Comparison of ENCODE assay signal across 16 cellular contexts in the genomic region with DNA sequence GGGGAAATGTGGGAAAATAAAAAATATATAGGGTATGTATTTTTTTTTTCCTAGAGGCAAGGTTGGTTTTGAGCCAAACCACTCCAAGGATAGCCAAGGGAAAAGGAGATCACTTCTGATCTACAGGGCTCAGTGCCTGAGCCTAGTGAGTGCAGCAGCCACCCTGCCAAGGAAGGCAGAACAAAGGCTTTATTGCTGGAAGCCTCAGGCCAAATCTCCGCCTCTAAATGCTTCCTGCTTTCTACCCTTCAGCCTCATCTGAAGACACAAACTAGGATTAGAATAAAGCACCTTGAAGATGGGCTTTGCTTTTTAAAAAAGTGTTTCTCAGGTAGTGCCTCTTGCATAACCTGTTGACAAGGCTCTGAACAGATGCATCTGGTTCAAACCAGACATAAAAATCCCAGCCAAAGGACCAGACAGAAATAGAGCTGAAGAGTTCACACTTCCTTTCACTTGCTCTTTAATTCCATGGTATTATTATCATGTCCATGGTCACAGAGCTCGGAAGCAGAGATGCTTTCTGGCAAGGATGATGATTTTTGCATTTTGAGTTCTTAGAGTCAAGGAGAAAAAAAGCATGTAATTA. TPM values are rescaled to one million over a fixed set of nuclear protein-coding genes. Genes with fewer than 3 reads are reported as not detected.
DNase-seq lines count a peak whose midpoint lies in the region; ATAC-seq and TF ChIP-seq lines count a peak whose summit lies in the region.
"Had no signal": no experiment of that assay in that cellular context is flagged by ENCODE, and none has a peak within 500 bp of the region (broad histone marks: within the 10 kb centered on the region; RNA-seq: fewer than 3 reads in every experiment).

No MANE protein-coding gene starts in this region.

- no peak for DNase-seq in left ventricle myocardium superior
- DNase-seq in Right ventricle myocardium inferior (ENCODE audit: missing footprints), result no peak
- peak; percentile 60 for DNase-seq in foreskin melanocyte
- peak; percentile 59 to 65 for DNase-seq in thyroid gland
- no peak for DNase-seq in esophagus squamous epithelium (lab: John Stamatoyannopoulos, UW)
- DNase-seq in activated CD8-positive, alpha-beta memory T cell treated with anti-CD3 and anti-CD28 coated beads, Interleukin-2, amount 50 U/mL, for 4 hours, result no peak
- DNase-seq in DMS53 (lab: John Stamatoyannopoulos, UW), result no peak
- DNase-seq: activated naive CD4-positive, alpha-beta T cell treated with Interleukin-2 at 50 U/mL for 16 hours; body of pancreas; Calu3; effector CD8-positive, alpha-beta T cell; HFFc6; KBM-7 had no signal

- H3K27me3 ChIP-seq in thyroid gland (no peaks in the 10 kb centered on the region), esophagus squamous epithelium (peaks cover 0 to 48% (median 0%) of the 10 kb centered on the region in 4 donors)
- H3K27me3 ChIP-seq: body of pancreas, gastroesophageal sphincter had no signal

- H3K4me1 ChIP-seq in thyroid gland (peaks cover 5 to 10% of the 10 kb centered on the region in 2 donors), esophagus squamous epithelium (peaks cover 0 to 17% (median 3%) of the 10 kb centered on the region in 3 donors)
- H3K4me1 ChIP-seq: parathyroid adenoma had no signal

- H3K9me3 ChIP-seq in thyroid gland (no peaks in the 10 kb centered on the region), esophagus squamous epithelium (no peaks in the 10 kb centered on the region)
- H3K9me3 ChIP-seq: body of pancreas, gastroesophageal sphincter had no signal

- ATAC-seq in left ventricle myocardium superior (peak; percentile 51), Right ventricle myocardium inferior (no peak)
- ATAC-seq: body of pancreas, gastroesophageal sphincter had no signal

- TF ChIP-seq POLR2A in thyroid gland (IDR thresholded peaks at IDR 0.05), result no peak
- TF ChIP-seq POLR2A in esophagus squamous epithelium (IDR thresholded peaks at IDR 0.05), result no peak

- TF ChIP-seq CTCF in VCaP (conservative IDR thresholded peaks at IDR 0.05) (no peak), thyroid gland (IDR thresholded peaks at IDR 0.05) (no peak), esophagus squamous epithelium (IDR thresholded peaks at IDR 0.05) (no peak)

- H3K36me3 ChIP-seq in thyroid gland (no peaks in the 10 kb centered on the region), esophagus squamous epithelium (no peaks in the 10 kb centered on the region)

- intact Hi-C loops in left ventricle myocardium superior (cut with micrococcal nuclease), result no loop called here
- intact Hi-C loops in Right ventricle myocardium inferior (cut with DNase I), result no loop called here
- intact Hi-C loops in thyroid gland (cut with DNase I), result no loop called here
- intact Hi-C loops in esophagus squamous epithelium (cut with DNase I), result no loop called here

- H3K4me3 ChIP-seq in thyroid gland (replicated peaks in 1 of 3) (no peak overlapping the region), esophagus squamous epithelium (no peak overlapping the region)
- H3K4me3 ChIP-seq: body of pancreas, gastroesophageal sphincter had no signal

- H3K27ac ChIP-seq in VCaP, result peak overlapping the region; percentile 53
- H3K27ac ChIP-seq in thyroid gland, result no peak overlapping the region
- H3K27ac ChIP-seq in esophagus squamous epithelium, result no peak overlapping the region
- H3K27ac ChIP-seq: body of pancreas, gastroesophageal sphincter, parathyroid adenoma had no signal

- WGBS in thyroid gland, 2 donors, result 28 to 32% methylated on average over 2 of the region's 2 CpGs
- 11 to 34% methylated on average over 2 of the region's 2 CpGs for WGBS in esophagus squamous epithelium, 2 donors

RNA-seq across cellular contexts. Expression of a gene that starts 10.5 kb away (rescaled TPM):
- total RNA-seq in left ventricle myocardium superior (22.7 TPM), Right ventricle myocardium inferior (22.4 TPM), thyroid gland (10 to 100 TPM; 24.3 to 41.4 (median 31.1) TPM), esophagus squamous epithelium (1 to 10 TPM; 1.1 to 7.8 (median 4.2) TPM)

RNA-seq across cellular contexts. Expression of a gene that starts 47.4 kb away (rescaled TPM):
- total RNA-seq in left ventricle myocardium superior (24.9 TPM), Right ventricle myocardium inferior (27.4 TPM), thyroid gland (10 to 100 TPM; 69.5 to 81.3 (median 75.8) TPM), esophagus squamous epithelium (1 to 10 TPM; 1.5 to 6.7 (median 6.1) TPM)

Comparison
In these comparisons a context has a peak if more than half of its experiments do, and no peak if none do; other contexts are left out.
1. DNase-seq: peak in foreskin melanocyte (single experiment) and thyroid gland (2 of 2); none in left ventricle myocardium superior (single experiment), Right ventricle myocardium inferior (single experiment), esophagus squamous epithelium (single experiment), activated CD8-positive, alpha-beta memory T cell treated with anti-CD3 and anti-CD28 coated beads, Interleukin-2, amount 50 U/mL, for 4 hours (single experiment) and DMS53 (single experiment).